In the genomic region with DNA sequence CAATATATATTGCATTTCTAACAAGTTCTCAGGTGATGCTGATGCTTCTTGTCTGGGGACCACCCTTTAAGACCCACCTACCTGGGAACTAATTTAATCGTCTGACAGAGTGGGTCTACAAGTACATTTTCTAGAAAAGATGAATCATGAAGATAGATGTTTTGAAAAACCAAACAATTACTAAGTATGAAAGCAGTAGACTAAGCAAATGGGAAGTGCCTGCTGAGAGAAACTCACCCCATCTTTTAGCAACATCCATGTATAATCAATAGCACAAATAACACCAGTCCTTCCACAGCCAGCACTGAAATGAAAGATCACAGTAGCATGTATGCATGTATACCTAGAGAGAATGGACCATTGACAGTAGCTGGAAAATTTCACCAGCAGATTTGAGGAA, we compare ENCODE assay signal across 25 cellular contexts. TPM values are rescaled to one million over a fixed set of nuclear protein-coding genes. Genes with fewer than 3 reads are reported as not detected.
DNase-seq lines count a peak whose midpoint lies in the region; ATAC-seq and TF ChIP-seq lines count a peak whose summit lies in the region.
"Had no signal": no experiment of that assay in that cellular context is flagged by ENCODE, and none has a peak within 500 bp of the region (broad histone marks: within the 10 kb centered on the region; RNA-seq: fewer than 3 reads in every experiment).

No MANE protein-coding gene starts in this region.

- no peak overlapping the region for H3K4me3 ChIP-seq in CD8-positive, alpha-beta T cell (ENCODE audit: low read depth, low read length)
- H3K4me3 ChIP-seq in HAP-1, result no peak overlapping the region

- CTCF ChIA-PET in activated CD8-positive, alpha-beta T cell treated with anti-CD3 and anti-CD28 coated beads for 36 hours (lab: Charles Lee), result interaction anchor here (0.5 kb wide), 1 partner anchor 698 kb away, joined by 3 read pairs; no protein-coding TSS in a partner anchor
- CTCF ChIA-PET in activated CD8-positive, alpha-beta T cell treated with anti-CD3 and anti-CD28 coated beads, Interleukin-2, amount 10 ng/mL, durations not matched to agents 7 days and 5 days (lab: Charles Lee), result interaction anchor here (0.7 kb wide), 1 partner anchor 28 kb away, joined by 3 read pairs; no protein-coding TSS in a partner anchor
- CTCF ChIA-PET in CD8-positive, alpha-beta T cell (lab: Charles Lee), result no interaction called here
- CTCF ChIA-PET in activated CD4-positive, alpha-beta memory T cell treated with anti-CD3 and anti-CD28 coated beads, Interleukin-2, amount 10 ng/mL, durations not matched to agents 7 days and 5 days (lab: Charles Lee), result interaction anchor here (0.7 kb wide), 1 partner anchor 40 kb away, joined by 5 read pairs; no protein-coding TSS in a partner anchor

- H3K4me1 ChIP-seq in CD8-positive, alpha-beta T cell (ENCODE audit: insufficient read depth, low read length), result peaks cover 13% of the 10 kb centered on the region
- no peaks in the 10 kb centered on the region for H3K4me1 ChIP-seq in HAP-1

- in situ Hi-C loops in HAP-1 (cut with MboI; ENCODE audit: low sequenced_read_pairs), result no loop called here

- no peaks in the 10 kb centered on the region for H3K9me3 Mint-ChIP-seq in activated CD8-positive, alpha-beta T cell treated with anti-CD3 and anti-CD28 coated beads for 36 hours
- H3K9me3 Mint-ChIP-seq in activated CD8-positive, alpha-beta T cell treated with anti-CD3 and anti-CD28 coated beads, Interleukin-2, amount 10 ng/mL, durations not matched to agents 7 days and 5 days (ENCODE audit: insufficient read depth), result no peaks in the 10 kb centered on the region
- H3K9me3 Mint-ChIP-seq in CD8-positive, alpha-beta T cell, result no peaks in the 10 kb centered on the region
- H3K9me3 Mint-ChIP-seq in activated CD4-positive, alpha-beta memory T cell treated with anti-CD3 and anti-CD28 coated beads, Interleukin-2, amount 10 ng/mL, durations not matched to agents 7 days and 5 days, result no peaks in the 10 kb centered on the region
- H3K9me3 Mint-ChIP-seq in central memory CD8-positive, alpha-beta T cell, result no peaks in the 10 kb centered on the region

- no peak for DNase-seq in activated CD8-positive, alpha-beta T cell treated with anti-CD3 and anti-CD28 coated beads for 36 hours
- DNase-seq in activated CD8-positive, alpha-beta T cell treated with anti-CD3 and anti-CD28 coated beads, Interleukin-2, amount 10 ng/mL, durations not matched to agents 7 days and 5 days, result no peak
- DNase-seq in CD8-positive, alpha-beta T cell, result no peak
- DNase-seq in activated CD4-positive, alpha-beta memory T cell treated with anti-CD3 and anti-CD28 coated beads, Interleukin-2, amount 10 ng/mL, durations not matched to agents 7 days and 5 days, result no peak
- no peak for DNase-seq in central memory CD8-positive, alpha-beta T cell (ENCODE audit: low spot score in 2 of 2)
- DNase-seq in nucleus accumbens (lab: John Stamatoyannopoulos, UW) (no peak), HAP-1 (ENCODE audit: low spot score in 2 of 2) (no peak)
- DNase-seq: AML-193, C1 segment of cervical spinal cord, DMS53, EL, GF-D8, GOT3, IMR-90, NCI-H1105, NCI-H146, NCI-H2029 treated with DMSO at 0.1 percent for 48 hours, NCI-H2171, NCI-H345, NCI-H524 treated with DMSO at 0.1 percent for 48 hours, NCI-H82 had no signal

- H3K9me3 ChIP-seq in CD8-positive, alpha-beta T cell (ENCODE audit: low read length), result no peaks in the 10 kb centered on the region
- H3K9me3 ChIP-seq in HAP-1, result no peaks in the 10 kb centered on the region

- H3K27ac Mint-ChIP-seq in activated CD8-positive, alpha-beta T cell treated with anti-CD3 and anti-CD28 coated beads for 36 hours, result peak overlapping the region; percentile 47
- no peak overlapping the region for H3K27ac Mint-ChIP-seq in activated CD8-positive, alpha-beta T cell treated with anti-CD3 and anti-CD28 coated beads, Interleukin-2, amount 10 ng/mL, durations not matched to agents 7 days and 5 days
- H3K27ac Mint-ChIP-seq in CD8-positive, alpha-beta T cell, result peak overlapping the region; percentile 43
- peak overlapping the region; percentile 60 for H3K27ac Mint-ChIP-seq in activated CD4-positive, alpha-beta memory T cell treated with anti-CD3 and anti-CD28 coated beads, Interleukin-2, amount 10 ng/mL, durations not matched to agents 7 days and 5 days
- peak overlapping the region; percentile 68 for H3K27ac Mint-ChIP-seq in central memory CD8-positive, alpha-beta T cell (ENCODE audit: low read depth)

- H3K27me3 ChIP-seq in CD8-positive, alpha-beta T cell (ENCODE audit: insufficient read depth, low read length), result no peaks in the 10 kb centered on the region
- 0 out of 2 replicates have a peak, but pooled peaks cover 6% of the 10 kb centered on the region for H3K27me3 ChIP-seq in HAP-1 (ENCODE audit: low read depth)

- no peak for TF ChIP-seq CTCF in activated CD8-positive, alpha-beta T cell treated with anti-CD3 and anti-CD28 coated beads for 36 hours (IDR thresholded peaks at IDR 0.05)
- no peak for TF ChIP-seq CTCF in CD8-positive, alpha-beta T cell (IDR thresholded peaks at IDR 0.05)

- no peak overlapping the region for H3K27ac ChIP-seq in CD8-positive, alpha-beta T cell (ENCODE audit: low read depth, low read length)
- H3K27ac ChIP-seq: KMS-11 had no signal

- no peaks in the 10 kb centered on the region for H3K27me3 Mint-ChIP-seq in activated CD8-positive, alpha-beta T cell treated with anti-CD3 and anti-CD28 coated beads for 36 hours
- H3K27me3 Mint-ChIP-seq in activated CD8-positive, alpha-beta T cell treated with anti-CD3 and anti-CD28 coated beads, Interleukin-2, amount 10 ng/mL, durations not matched to agents 7 days and 5 days (ENCODE audit: low read depth), result no peaks in the 10 kb centered on the region
- H3K27me3 Mint-ChIP-seq in CD8-positive, alpha-beta T cell (ENCODE audit: low read depth), result no peaks in the 10 kb centered on the region
- H3K27me3 Mint-ChIP-seq in activated CD4-positive, alpha-beta memory T cell treated with anti-CD3 and anti-CD28 coated beads, Interleukin-2, amount 10 ng/mL, durations not matched to agents 7 days and 5 days, result no peaks in the 10 kb centered on the region
- no peaks in the 10 kb centered on the region for H3K27me3 Mint-ChIP-seq in central memory CD8-positive, alpha-beta T cell

- peaks cover 25% of the 10 kb centered on the region for H3K36me3 ChIP-seq in CD8-positive, alpha-beta T cell (ENCODE audit: insufficient read depth, low read length)
- no peaks in the 10 kb centered on the region for H3K36me3 ChIP-seq in HAP-1 (replicated peaks)

- H3K4me1 Mint-ChIP-seq in activated CD8-positive, alpha-beta T cell treated with anti-CD3 and anti-CD28 coated beads for 36 hours (ENCODE audit: low read depth), result peaks cover 30% of the 10 kb centered on the region
- peaks cover 27% of the 10 kb centered on the region for H3K4me1 Mint-ChIP-seq in activated CD8-positive, alpha-beta T cell treated with anti-CD3 and anti-CD28 coated beads, Interleukin-2, amount 10 ng/mL, durations not matched to agents 7 days and 5 days (ENCODE audit: low read depth)
- H3K4me1 Mint-ChIP-seq in CD8-positive, alpha-beta T cell (ENCODE audit: low read depth), result peaks cover 21% of the 10 kb centered on the region
- peaks cover 35% of the 10 kb centered on the region for H3K4me1 Mint-ChIP-seq in activated CD4-positive, alpha-beta memory T cell treated with anti-CD3 and anti-CD28 coated beads, Interleukin-2, amount 10 ng/mL, durations not matched to agents 7 days and 5 days
- peaks cover 19% of the 10 kb centered on the region for H3K4me1 Mint-ChIP-seq in central memory CD8-positive, alpha-beta T cell

- ATAC-seq in activated CD8-positive, alpha-beta T cell treated with anti-CD3 and anti-CD28 coated beads for 36 hours, result no peak
- ATAC-seq in activated CD8-positive, alpha-beta T cell treated with anti-CD3 and anti-CD28 coated beads, Interleukin-2, amount 10 ng/mL, durations not matched to agents 7 days and 5 days, result no peak
- no peak for ATAC-seq in CD8-positive, alpha-beta T cell
- no peak for ATAC-seq in central memory CD8-positive, alpha-beta T cell (replicated peaks; ENCODE audit: extremely low read depth, poor library complexity, severe bottlenecking)
- no peak for ATAC-seq in HG02759 (IDR thresholded peaks at IDR 0.05; ENCODE audit: unreplicated experiment)
- ATAC-seq: HCT116, Right ventricle myocardium inferior had no signal

- H3K4me3 Mint-ChIP-seq in activated CD8-positive, alpha-beta T cell treated with anti-CD3 and anti-CD28 coated beads for 36 hours, result no peak overlapping the region
- no peak overlapping the region for H3K4me3 Mint-ChIP-seq in activated CD8-positive, alpha-beta T cell treated with anti-CD3 and anti-CD28 coated beads, Interleukin-2, amount 10 ng/mL, durations not matched to agents 7 days and 5 days
- no peak overlapping the region for H3K4me3 Mint-ChIP-seq in CD8-positive, alpha-beta T cell
- no peak overlapping the region for H3K4me3 Mint-ChIP-seq in activated CD4-positive, alpha-beta memory T cell treated with anti-CD3 and anti-CD28 coated beads, Interleukin-2, amount 10 ng/mL, durations not matched to agents 7 days and 5 days
- H3K4me3 Mint-ChIP-seq in central memory CD8-positive, alpha-beta T cell, result no peak overlapping the region

- POLR2A ChIA-PET in activated CD8-positive, alpha-beta T cell treated with anti-CD3 and anti-CD28 coated beads for 36 hours (lab: Charles Lee), result no interaction called here
- POLR2A ChIA-PET in activated CD8-positive, alpha-beta T cell treated with anti-CD3 and anti-CD28 coated beads, Interleukin-2, amount 10 ng/mL, durations not matched to agents 7 days and 5 days (lab: Charles Lee), result no interaction called here
- POLR2A ChIA-PET in CD8-positive, alpha-beta T cell (lab: Charles Lee), result interaction anchor here (0.7 to 1.9 kb wide), 2 partner anchors 20 to 46 kb away, joined by 4 read pairs; no protein-coding TSS in a partner anchor
- POLR2A ChIA-PET in activated CD4-positive, alpha-beta memory T cell treated with anti-CD3 and anti-CD28 coated beads, Interleukin-2, amount 10 ng/mL, durations not matched to agents 7 days and 5 days (lab: Charles Lee), result no interaction called here

- peaks cover 49% of the 10 kb centered on the region for H3K36me3 Mint-ChIP-seq in activated CD8-positive, alpha-beta T cell treated with anti-CD3 and anti-CD28 coated beads for 36 hours (ENCODE audit: low read depth)
- H3K36me3 Mint-ChIP-seq in activated CD8-positive, alpha-beta T cell treated with anti-CD3 and anti-CD28 coated beads, Interleukin-2, amount 10 ng/mL, durations not matched to agents 7 days and 5 days (ENCODE audit: low read depth), result peaks cover 77% of the 10 kb centered on the region
- peaks cover 67% of the 10 kb centered on the region for H3K36me3 Mint-ChIP-seq in CD8-positive, alpha-beta T cell
- peaks cover 73% of the 10 kb centered on the region for H3K36me3 Mint-ChIP-seq in activated CD4-positive, alpha-beta memory T cell treated with anti-CD3 and anti-CD28 coated beads, Interleukin-2, amount 10 ng/mL, durations not matched to agents 7 days and 5 days (ENCODE audit: low read depth)
- peaks cover 55% of the 10 kb centered on the region for H3K36me3 Mint-ChIP-seq in central memory CD8-positive, alpha-beta T cell (ENCODE audit: insufficient read depth)

- intact Hi-C loops in activated CD8-positive, alpha-beta T cell treated with anti-CD3 and anti-CD28 coated beads for 36 hours (cut with micrococcal nuclease), result no loop called here
- intact Hi-C loops in CD8-positive, alpha-beta T cell (cut with DNase I, micrococcal nuclease), result loop anchor here in 1 of 2 experiments (2.0 kb wide), 1 partner anchor 17 kb away; a partner anchor contains a TSS

RNA-seq across cellular contexts. Expression of a gene that starts 17.3 kb away (rescaled TPM):
- 10 to 100 TPM; 54.0 to 56.0 TPM for total RNA-seq in activated CD8-positive, alpha-beta T cell treated with anti-CD3 and anti-CD28 coated beads for 36 hours
- total RNA-seq in activated CD8-positive, alpha-beta T cell treated with anti-CD3 and anti-CD28 coated beads, Interleukin-2, amount 10 ng/mL, durations not matched to agents 7 days and 5 days, result 10 to 100 TPM; 74.8 to 78.9 TPM
- total RNA-seq in CD8-positive, alpha-beta T cell, result 10 to 100 TPM; 48.6 to 52.4 TPM
- 10 to 100 TPM; 79.4 to 81.1 TPM for total RNA-seq in activated CD4-positive, alpha-beta memory T cell treated with anti-CD3 and anti-CD28 coated beads, Interleukin-2, amount 10 ng/mL, durations not matched to agents 7 days and 5 days

RNA-seq across cellular contexts. Expression of a gene that starts 33.1 kb away (rescaled TPM):
- under 1 TPM; 0.40 to 0.61 TPM for total RNA-seq in activated CD8-positive, alpha-beta T cell treated with anti-CD3 and anti-CD28 coated beads for 36 hours
- total RNA-seq in activated CD8-positive, alpha-beta T cell treated with anti-CD3 and anti-CD28 coated beads, Interleukin-2, amount 10 ng/mL, durations not matched to agents 7 days and 5 days, result 1 to 10 TPM; 1.0 to 1.1 TPM
- total RNA-seq in CD8-positive, alpha-beta T cell, result 1 to 10 TPM in 1 of 2 experiments, under 1 TPM in 1; 0.89 to 2.0 TPM
- total RNA-seq in activated CD4-positive, alpha-beta memory T cell treated with anti-CD3 and anti-CD28 coated beads, Interleukin-2, amount 10 ng/mL, durations not matched to agents 7 days and 5 days, result 1 to 10 TPM; 1.6 to 2.9 TPM
- total RNA-seq: Right ventricle myocardium inferior had no signal

RNA-seq across cellular contexts. Expression of a gene that starts 42.0 kb away (rescaled TPM):
- 10 to 100 TPM; 25.6 to 28.3 TPM for total RNA-seq in activated CD8-positive, alpha-beta T cell treated with anti-CD3 and anti-CD28 coated beads for 36 hours
- 10 to 100 TPM; 27.3 to 29.9 TPM for total RNA-seq in activated CD8-positive, alpha-beta T cell treated with anti-CD3 and anti-CD28 coated beads, Interleukin-2, amount 10 ng/mL, durations not matched to agents 7 days and 5 days
- total RNA-seq in CD8-positive, alpha-beta T cell, result 10 to 100 TPM; 36.8 to 37.6 TPM
- total RNA-seq in activated CD4-positive, alpha-beta memory T cell treated with anti-CD3 and anti-CD28 coated beads, Interleukin-2, amount 10 ng/mL, durations not matched to agents 7 days and 5 days, result 10 to 100 TPM; 27.9 to 32.1 TPM

RNA-seq across cellular contexts. Expression of a gene that starts 50.4 kb away (rescaled TPM):
- 10 to 100 TPM; 38.2 to 38.5 TPM for total RNA-seq in activated CD8-positive, alpha-beta T cell treated with anti-CD3 and anti-CD28 coated beads for 36 hours
- 10 to 100 TPM; 42.9 to 44.9 TPM for total RNA-seq in activated CD8-positive, alpha-beta T cell treated with anti-CD3 and anti-CD28 coated beads, Interleukin-2, amount 10 ng/mL, durations not matched to agents 7 days and 5 days
- total RNA-seq in CD8-positive, alpha-beta T cell, result 10 to 100 TPM; 63.7 to 67.3 TPM
- 10 to 100 TPM; 53.7 to 56.7 TPM for total RNA-seq in activated CD4-positive, alpha-beta memory T cell treated with anti-CD3 and anti-CD28 coated beads, Interleukin-2, amount 10 ng/mL, durations not matched to agents 7 days and 5 days

RNA-seq across cellular contexts. Expression of a gene that starts 50.9 kb away (rescaled TPM):
- 10 to 100 TPM; 19.1 to 19.3 TPM for total RNA-seq in activated CD8-positive, alpha-beta T cell treated with anti-CD3 and anti-CD28 coated beads for 36 hours
- 10 to 100 TPM; 19.6 to 19.7 TPM for total RNA-seq in activated CD8-positive, alpha-beta T cell treated with anti-CD3 and anti-CD28 coated beads, Interleukin-2, amount 10 ng/mL, durations not matched to agents 7 days and 5 days
- total RNA-seq in CD8-positive, alpha-beta T cell, result 1 to 10 TPM; 8.1 to 9.1 TPM
- total RNA-seq in activated CD4-positive, alpha-beta memory T cell treated with anti-CD3 and anti-CD28 coated beads, Interleukin-2, amount 10 ng/mL, durations not matched to agents 7 days and 5 days, result 10 to 100 TPM; 13.2 to 14.4 TPM
